20 cellular contexts compared by ENCODE assay signal in genomic region chr16:17389392-17389791, GRCh38.
DNase-seq lines count a peak whose midpoint lies in the region; ATAC-seq and TF ChIP-seq lines count a peak whose summit lies in the region.
"Had no signal": no experiment of that assay in that cellular context is flagged by ENCODE, and none has a peak within 500 bp of the region (broad histone marks: within the 10 kb centered on the region; RNA-seq: fewer than 3 reads in every experiment).

No MANE protein-coding gene starts in this region.

- H3K23ac ChIP-seq in trophoblast cell (ENCODE audit: low read length), result no peak overlapping the region

- H3K27me3 ChIP-seq in RWPE2 (ENCODE audit: insufficient read depth, poor library complexity, severe bottlenecking), result no peaks in the 10 kb centered on the region
- no peaks in the 10 kb centered on the region for H3K27me3 ChIP-seq in trophoblast cell (ENCODE audit: insufficient read depth, low read length)
- H3K27me3 ChIP-seq: BLaER1 treated with 17β-estradiol and CSF1 and Interleukin-3, amounts not matched to agents 10 nM and 100 nM had no signal

- H4K12ac ChIP-seq in trophoblast cell (ENCODE audit: low read depth, low read length), result no peak overlapping the region

- H4K91ac ChIP-seq in trophoblast cell (ENCODE audit: low read depth, low read length), result no peak overlapping the region

- no peak overlapping the region for H2BK12ac ChIP-seq in trophoblast cell (ENCODE audit: low read length)

- no peaks in the 10 kb centered on the region for H3K79me2 ChIP-seq in trophoblast cell (ENCODE audit: control insufficient read depth, insufficient read depth, low read length, poor library complexity)

- no peak overlapping the region for H3K18ac ChIP-seq in trophoblast cell (ENCODE audit: low read length)

- H2AK5ac ChIP-seq in trophoblast cell (ENCODE audit: low read length), result no peak overlapping the region

- H2BK120ac ChIP-seq in trophoblast cell (ENCODE audit: insufficient read depth, low read length, poor library complexity), result no peak overlapping the region

- no peak overlapping the region for H2AFZ ChIP-seq in trophoblast cell (ENCODE audit: insufficient read depth, low read length, poor library complexity)
- H2AFZ ChIP-seq: PC-9 had no signal

- H3K4me3 Mint-ChIP-seq in activated T-cell treated with anti-CD3 and anti-CD28 coated beads, Interleukin-2, amount 50 U/mL, for 24 hours, result no peak overlapping the region
- H3K4me3 Mint-ChIP-seq: effector memory CD8-positive, alpha-beta T cell; naive B cell had no signal

- no CpG with 5 or more reads among the region's 4 CpGs for WGBS in trophoblast cell (ENCODE audit: extremely low coverage, insufficient coverage, insufficient read length)

- H2BK5ac ChIP-seq in trophoblast cell (ENCODE audit: low read depth, low read length, poor library complexity), result no peak overlapping the region

- DNase-seq in EL (peak; percentile 88), RWPE2 (ENCODE audit: low spot score) (no peak), trophoblast cell (peak; percentile 81 to 94), HK-2 (ENCODE audit: unreplicated experiment) (no peak)
- DNase-seq in stimulated activated CD4-positive, alpha-beta T cell treated with anti-CD3 and anti-CD28 coated beads, Interleukin-15, amount 100 ng/mL, for 24 hours, result no peak
- DNase-seq in activated T-cell treated with anti-CD3 and anti-CD28 coated beads, Interleukin-2, amount 50 U/mL, for 24 hours, result no peak
- DNase-seq: effector memory CD8-positive, alpha-beta T cell; foreskin melanocyte; naive B cell; NCI-H1092; NCI-H2029 treated with DMSO at 0.1 percent for 48 hours; NCI-H345; occipital lobe; stimulated activated CD8-positive, alpha-beta memory T cell treated with anti-CD3 and anti-CD28 coated beads, Interleukin-4, amount 100 ng/mL, for 48 hours; WERI-Rb-1 had no signal

- no peaks in the 10 kb centered on the region for H3K36me3 ChIP-seq in RWPE2 (ENCODE audit: low read depth)
- H3K36me3 ChIP-seq in trophoblast cell (ENCODE audit: control insufficient read depth in 1 of 2, insufficient read depth in 2 of 2, low read length in 2 of 2), result no peaks in the 10 kb centered on the region
- H3K36me3 ChIP-seq: HAP-1, WERI-Rb-1 had no signal

- H3K9ac ChIP-seq in trophoblast cell (ENCODE audit: low read length), result no peak overlapping the region
- H3K9ac ChIP-seq: BLaER1 treated with 17β-estradiol and CSF1 and Interleukin-3, amounts not matched to agents 10 nM and 100 nM had no signal

- peaks cover 4% of the 10 kb centered on the region for H3K4me1 ChIP-seq in RWPE2 (ENCODE audit: insufficient read depth, poor library complexity, severe bottlenecking)
- H3K4me1 ChIP-seq in trophoblast cell (ENCODE audit: control insufficient read depth in 1 of 2, insufficient read depth in 2 of 2, low read length in 2 of 2), result peaks cover 13 to 18% of the 10 kb centered on the region in 2 experiments
- H3K4me1 ChIP-seq: HAP-1 had no signal

- no peak overlapping the region for H3K27ac ChIP-seq in RWPE2 (ENCODE audit: poor library complexity, severe bottlenecking)
- H3K27ac ChIP-seq in trophoblast cell (ENCODE audit: low read depth, low read length), result peak overlapping the region; percentile 55
- H3K27ac ChIP-seq: BLaER1 treated with 17β-estradiol and CSF1 and Interleukin-3, amounts not matched to agents 10 nM and 100 nM; PC-9; WERI-Rb-1 had no signal

- no peaks in the 10 kb centered on the region for H3K27me3 Mint-ChIP-seq in activated T-cell treated with anti-CD3 and anti-CD28 coated beads, Interleukin-2, amount 50 U/mL, for 24 hours
- H3K27me3 Mint-ChIP-seq: effector memory CD8-positive, alpha-beta T cell; naive B cell had no signal

- peaks cover 55% of the 10 kb centered on the region for H3K4me1 Mint-ChIP-seq in activated T-cell treated with anti-CD3 and anti-CD28 coated beads, Interleukin-2, amount 50 U/mL, for 24 hours (ENCODE audit: low read depth)

- no peak for TF ChIP-seq CTCF in RWPE2 (IDR thresholded peaks at IDR 0.05; ENCODE audit: poor library complexity, severe bottlenecking)

- H3K9me3 ChIP-seq in RWPE2 (ENCODE audit: severe bottlenecking), result no peaks in the 10 kb centered on the region
- H3K9me3 ChIP-seq in trophoblast cell (ENCODE audit: insufficient read depth, low read depth, low read length), result no peaks in the 10 kb centered on the region
- H3K9me3 ChIP-seq: BLaER1 treated with 17β-estradiol and CSF1 and Interleukin-3, amounts not matched to agents 10 nM and 100 nM; HAP-1 had no signal

- H4K8ac ChIP-seq in trophoblast cell (ENCODE audit: low read depth, low read length), result no peak overlapping the region

- peaks cover 2% of the 10 kb centered on the region for H3K79me1 ChIP-seq in trophoblast cell (ENCODE audit: low read length)

- no peak overlapping the region for H3K4ac ChIP-seq in trophoblast cell (ENCODE audit: low read depth, low read length)

- H3K9me3 Mint-ChIP-seq in activated T-cell treated with anti-CD3 and anti-CD28 coated beads, Interleukin-2, amount 50 U/mL, for 24 hours, result no peaks in the 10 kb centered on the region
- H3K9me3 Mint-ChIP-seq: naive B cell had no signal

- peak overlapping the region; percentile 25 for H3K4me2 ChIP-seq in trophoblast cell (ENCODE audit: low read length)
- H3K4me2 ChIP-seq: BLaER1 treated with 17β-estradiol and CSF1 and Interleukin-3, amounts not matched to agents 10 nM and 100 nM; PC-9 had no signal

- H3K36me3 Mint-ChIP-seq in activated T-cell treated with anti-CD3 and anti-CD28 coated beads, Interleukin-2, amount 50 U/mL, for 24 hours (ENCODE audit: low read depth), result no peaks in the 10 kb centered on the region

- peak; percentile 88 for ATAC-seq in RWPE2 (ENCODE audit: low read depth)
- ATAC-seq in esophagus mucosa, result peak; percentile 36
- ATAC-seq in GM21717 (IDR thresholded peaks at IDR 0.05; ENCODE audit: unreplicated experiment), result no peak
- ATAC-seq: effector memory CD8-positive, alpha-beta T cell had no signal

- H3K27ac Mint-ChIP-seq in activated T-cell treated with anti-CD3 and anti-CD28 coated beads, Interleukin-2, amount 50 U/mL, for 24 hours, result no peak overlapping the region

- no peak overlapping the region for H3K14ac ChIP-seq in trophoblast cell (ENCODE audit: low read length)

- no peak overlapping the region for H3K4me3 ChIP-seq in RWPE2 (ENCODE audit: severe bottlenecking)
- no peak overlapping the region for H3K4me3 ChIP-seq in trophoblast cell (ENCODE audit: low read depth, low read length)
- H3K4me3 ChIP-seq: BLaER1 treated with 17β-estradiol and CSF1 and Interleukin-3, amounts not matched to agents 10 nM and 100 nM; HAP-1; PC-9 had no signal

Comparison
In these comparisons a context has a peak if more than half of its experiments do, and no peak if none do; other contexts are left out.
1. DNase-seq: peak in EL (single experiment) and trophoblast cell (2 of 2); none in RWPE2 (single experiment), stimulated activated CD4-positive, alpha-beta T cell treated with anti-CD3 and anti-CD28 coated beads, Interleukin-15, amount 100 ng/mL, for 24 hours (single experiment), activated T-cell treated with anti-CD3 and anti-CD28 coated beads, Interleukin-2, amount 50 U/mL, for 24 hours (single experiment) and HK-2 (single experiment).